In the genomic region with DNA sequence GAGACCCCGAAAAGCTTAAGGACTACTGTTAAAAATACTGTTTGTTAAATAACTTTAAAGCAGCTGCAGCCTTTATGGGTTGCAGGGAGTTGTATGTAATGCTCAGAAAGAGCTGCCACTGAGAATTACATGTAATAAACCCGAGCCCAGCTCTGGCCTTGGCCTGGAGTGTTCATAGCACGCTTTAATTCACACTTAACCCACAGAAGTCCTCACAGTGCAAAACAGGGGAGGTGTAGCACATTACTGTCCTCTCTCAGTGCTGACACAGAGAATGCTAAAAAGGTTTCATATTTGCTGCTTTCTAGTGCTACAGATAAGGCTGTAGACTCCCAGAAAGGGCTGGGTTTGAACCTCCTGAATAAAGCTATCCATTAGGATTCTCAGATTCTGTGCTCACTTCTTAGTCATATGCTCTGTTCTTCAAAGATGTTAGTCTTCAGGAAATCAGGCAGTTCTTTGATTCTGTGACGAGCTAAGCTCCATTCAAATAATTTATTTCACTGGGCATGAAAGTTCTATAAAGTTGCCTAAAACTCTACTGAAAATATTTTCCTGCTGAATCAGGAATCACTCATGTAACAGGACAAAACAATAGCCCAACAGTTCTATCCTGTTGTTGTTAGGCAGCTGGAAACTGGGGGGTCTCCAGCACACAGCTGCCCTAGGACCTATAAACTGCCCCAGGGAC, we compare ENCODE assay signal across 15 cellular contexts.
DNase-seq lines count a peak whose midpoint lies in the region; ATAC-seq, FAIRE-seq and TF ChIP-seq lines count a peak whose summit lies in the region.
"Had no signal": no experiment of that assay in that cellular context is flagged by ENCODE, and none has a peak within 500 bp of the region (broad histone marks: within the 10 kb centered on the region; RNA-seq: fewer than 3 reads in every experiment).

No MANE protein-coding gene starts in this region.

- no peak overlapping the region; the same call in 1 of the 2 replicates for H3K56ac ChIP-seq in IMR-90 (ENCODE audit: extremely low read depth, insufficient read depth, low read length)

- peaks cover 30% of the 10 kb centered on the region for H4K20me1 ChIP-seq in IMR-90 (ENCODE audit: insufficient read depth, low read length)

- DNase-seq in AG04450 (ENCODE audit: low read depth, low spot score), result no peak
- peak; percentile 59 for DNase-seq in IMR-90
- DNase-seq in brain microvascular endothelial cell, result no peak
- peak; percentile 38 for DNase-seq in iris pigment epithelial cell (ENCODE audit: low read depth)
- no peak for DNase-seq in NCI-H2081 (lab: John Stamatoyannopoulos, UW)
- no peak for DNase-seq in GM12892 (ENCODE audit: insufficient read length)
- DNase-seq in SJCRH30, result no peak
- DNase-seq in putamen (ENCODE audit: low spot score), result no peak
- DNase-seq: NCI-H1694, NCI-H526, Peyer's patch had no signal

- H3K9me1 ChIP-seq in IMR-90 (ENCODE audit: insufficient read depth, low read length), result peaks cover 6% of the 10 kb centered on the region

- H2BK15ac ChIP-seq in IMR-90 (ENCODE audit: low read depth, low read length), result no peak overlapping the region

- no peak overlapping the region for H4K91ac ChIP-seq in IMR-90 (ENCODE audit: insufficient read depth, low read depth, low read length)

- peak overlapping the region; percentile 39; the same call in 1 of the 2 replicates for H3K18ac ChIP-seq in IMR-90 (ENCODE audit: low read depth, low read length)

- no peak overlapping the region for H2AFZ ChIP-seq in IMR-90 (replicated peaks; ENCODE audit: low read length, poor library complexity)

- no peak overlapping the region for H2BK5ac ChIP-seq in IMR-90 (ENCODE audit: low read depth, low read length, poor library complexity, severe bottlenecking)

- peak overlapping the region; percentile 6; the same call in 1 of the 2 replicates for H4K5ac ChIP-seq in IMR-90 (ENCODE audit: low read depth, low read length)

- H2BK20ac ChIP-seq in IMR-90 (ENCODE audit: low read depth, low read length), result no peak overlapping the region

- H3K4me1 ChIP-seq in IMR-90 (ENCODE audit: control insufficient read depth, insufficient read depth, low read length), result peaks cover 3% of the 10 kb centered on the region
- no peaks in the 10 kb centered on the region for H3K4me1 ChIP-seq in SJCRH30
- H3K4me1 ChIP-seq: Peyer's patch had no signal

- no CpG with 5 or more reads among the region's 4 CpGs for WGBS in IMR-90 (ENCODE audit: extremely low coverage in 2 of 2, insufficient read length in 1 of 2), 2 experiments

- FAIRE-seq in GM12892 (lab: Jason Lieb, UNC), result no peak
- FAIRE-seq: H1 had no signal

- CTCF ChIA-PET in AG04450 (lab: Charles Lee) (interaction anchor here (0.8 to 3.5 kb wide), 4 partner anchors 15 to 74 kb away, joined by 3 to 27 read pairs (median 6); no protein-coding TSS in a partner anchor), IMR-90 (lab: Yijun Ruan, JAX) (interaction anchor here (0.8 to 1.0 kb wide), 2 partner anchors 11 to 17 kb away, joined by 3 read pairs; no protein-coding TSS in a partner anchor)

- no peak overlapping the region for H2BK120ac ChIP-seq in IMR-90 (ENCODE audit: low read depth, low read length)

- H3K4me2 ChIP-seq in IMR-90 (ENCODE audit: low read depth, low read length), result peak overlapping the region; percentile 30; the same call in 1 of the 2 replicates
- H3K4me2 ChIP-seq: KMS-11 had no signal

- in situ Hi-C loops in IMR-90 (cut with MboI; ENCODE audit: low sequenced_read_pairs) (no loop called here), brain microvascular endothelial cell (cut with HindIII; ENCODE audit: low pct_ligation_motif_present, low sequenced_read_pairs) (no loop called here)

- 0 out of 2 replicates have a peak overlapping the region, but pooled peaks have one; percentile 44 for H3K9ac ChIP-seq in IMR-90 (ENCODE audit: low read depth, low read length)
- H3K9ac ChIP-seq: KMS-11 had no signal

- no peak overlapping the region for H2AK9ac ChIP-seq in IMR-90 (replicated peaks; ENCODE audit: low read depth, low read length, poor library complexity)

- H3K14ac ChIP-seq in IMR-90 (replicated peaks; ENCODE audit: low read depth, low read length), result peak overlapping the region; percentile 42; the same call in 1 of the 2 replicates

- H3K27me3 ChIP-seq in AG04450 (ENCODE audit: control insufficient read depth, insufficient read depth, low read length), result no peaks in the 10 kb centered on the region
- H3K27me3 ChIP-seq in IMR-90 (ENCODE audit: control insufficient read depth, insufficient read depth, low read length), result no peaks in the 10 kb centered on the region
- H3K27me3 ChIP-seq in brain microvascular endothelial cell (replicated peaks), result no peaks in the 10 kb centered on the region
- no peaks in the 10 kb centered on the region for H3K27me3 ChIP-seq in SJCRH30
- H3K27me3 ChIP-seq: neutrophil, Peyer's patch had no signal

- H3K27ac ChIP-seq in AG04450 (ENCODE audit: low read depth, low read length), result peak overlapping the region; percentile 61
- H3K27ac ChIP-seq in IMR-90 (ENCODE audit: insufficient read depth, low read length), result no peak overlapping the region; the same call in 1 of the 2 replicates
- peak overlapping the region; percentile 53 for H3K27ac ChIP-seq in brain microvascular endothelial cell
- H3K27ac ChIP-seq in SJCRH30, result no peak overlapping the region
- H3K27ac ChIP-seq: coronary artery, KMS-11, neutrophil, Peyer's patch had no signal

- H3K9me3 ChIP-seq in AG04450 (ENCODE audit: control insufficient read depth, insufficient read depth, low read length), result no peaks in the 10 kb centered on the region; the same call in 1 of the 2 replicates
- no peaks in the 10 kb centered on the region for H3K9me3 ChIP-seq in IMR-90 (ENCODE audit: control insufficient read depth, insufficient read depth, low read length)
- H3K9me3 ChIP-seq in SJCRH30 (replicated peaks), result no peaks in the 10 kb centered on the region
- H3K9me3 ChIP-seq: neutrophil, Peyer's patch had no signal

- H3K36me3 ChIP-seq in IMR-90 (ENCODE audit: control insufficient read depth, insufficient read depth, low read length) (peaks cover 16% of the 10 kb centered on the region), brain microvascular endothelial cell (replicated peaks) (peaks cover 17% of the 10 kb centered on the region), SJCRH30 (peaks cover 9% of the 10 kb centered on the region; the same call in 1 of the 2 replicates)
- H3K36me3 ChIP-seq: neutrophil had no signal

- POLR2A ChIA-PET in AG04450 (lab: Yijun Ruan, JAX), result interaction anchor here (0.6 to 1.0 kb wide), 4 partner anchors 17 to 218 kb away, joined by 3 to 7 read pairs (median 3); no protein-coding TSS in a partner anchor
- POLR2A ChIA-PET in IMR-90 (lab: Charles Lee; ENCODE audit: unreplicated experiment), result no interaction called here

- ATAC-seq in IMR-90 (ENCODE audit: low read depth), result peak; percentile 65

- 0 out of 2 replicates have a peak overlapping the region, but pooled peaks have one; percentile 35 for H3K4ac ChIP-seq in IMR-90 (ENCODE audit: low read depth, low read length)

- BruUV-seq in IMR-90 (replicated peaks; lab: Mats Ljungman, UMichigan), result TSS peak; percentile 34

- TF ChIP-seq POLR2A in IMR-90 (IDR thresholded peaks at IDR 0.05; ENCODE audit: low read depth, low read length) (no peak), GM12892 (IDR thresholded peaks at IDR 0.05; ENCODE audit: low read depth, low read length) (no peak)

- peaks cover 39 to 63% of the 10 kb centered on the region in 2 experiments for H3K79me1 ChIP-seq in IMR-90 (ENCODE audit: low read depth in 1 of 2, low read length in 2 of 2)

- H2AK5ac ChIP-seq in IMR-90 (ENCODE audit: low read depth, low read length), result no peak overlapping the region

- no peak for TF ChIP-seq RAD21 in IMR-90 (IDR thresholded peaks at IDR 0.05; ENCODE audit: low read length)

- H3K4me3 ChIP-seq in AG04450 (ENCODE audit: low read depth, low read length) (no peak overlapping the region), IMR-90 (ENCODE audit: insufficient read depth, low read depth, low read length) (no peak overlapping the region), brain microvascular endothelial cell (ENCODE audit: low read depth, low read length) (no peak overlapping the region), SJCRH30 (no peak overlapping the region)
- H3K4me3 ChIP-seq: coronary artery, Peyer's patch had no signal

- dilution Hi-C loops in IMR-90 (cut with HindIII; ENCODE audit: low sequenced_read_pairs, unreplicated experiment), result no loop called here

- no peak overlapping the region; the same call in 1 of the 2 replicates for H3K23ac ChIP-seq in IMR-90 (ENCODE audit: low read depth, low read length)

- intact Hi-C loops in IMR-90 (cut with micrococcal nuclease), result no loop called here

- peak overlapping the region in 1 of 2 experiments; percentile 27; a peak in 1 of 4 replicates for H4K8ac ChIP-seq in IMR-90 (ENCODE audit: low read depth in 2 of 2, low read length in 2 of 2)

- no peak for TF ChIP-seq CTCF in AG04450 (IDR thresholded peaks at IDR 0.05; ENCODE audit: low read depth, low read length)
- TF ChIP-seq CTCF in IMR-90 (conservative IDR thresholded peaks at IDR 0.05; ENCODE audit: low read depth, low read length), result no peak
- TF ChIP-seq CTCF in brain microvascular endothelial cell (IDR thresholded peaks at IDR 0.05; ENCODE audit: low read depth, low read length, missing control alignments), result no peak

TF ChIP-seq in IMR-90, 13 proteins besides CTCF, POLR2A, EP300 and RAD21:
- TF ChIP-seq FOS (IDR thresholded peaks at IDR 0.05; ENCODE audit: low read depth, low read length) (no peak), RCOR1 (IDR thresholded peaks at IDR 0.05; ENCODE audit: insufficient replicate concordance, low read length) (no peak), MAFK (IDR thresholded peaks at IDR 0.05; ENCODE audit: low read depth, low read length) (peak; percentile 19; the same call in 1 of the 2 replicates), CEBPB (IDR thresholded peaks at IDR 0.05; ENCODE audit: low read depth, low read length) (no peak)

Comparison
In these comparisons a context has a peak if more than half of its experiments do, and no peak if none do; other contexts are left out.
1. DNase-seq: peak in IMR-90 (single experiment) and iris pigment epithelial cell (single experiment); none in AG04450 (single experiment), brain microvascular endothelial cell (single experiment), NCI-H2081 (0 of 2), GM12892 (single experiment), SJCRH30 (0 of 2) and putamen (single experiment).
2. H3K27ac ChIP-seq: peak in AG04450 (single experiment) and brain microvascular endothelial cell (single experiment); none in IMR-90 (single experiment) and SJCRH30 (single experiment).